9 cellular contexts compared by ENCODE assay signal in the genomic region with DNA sequence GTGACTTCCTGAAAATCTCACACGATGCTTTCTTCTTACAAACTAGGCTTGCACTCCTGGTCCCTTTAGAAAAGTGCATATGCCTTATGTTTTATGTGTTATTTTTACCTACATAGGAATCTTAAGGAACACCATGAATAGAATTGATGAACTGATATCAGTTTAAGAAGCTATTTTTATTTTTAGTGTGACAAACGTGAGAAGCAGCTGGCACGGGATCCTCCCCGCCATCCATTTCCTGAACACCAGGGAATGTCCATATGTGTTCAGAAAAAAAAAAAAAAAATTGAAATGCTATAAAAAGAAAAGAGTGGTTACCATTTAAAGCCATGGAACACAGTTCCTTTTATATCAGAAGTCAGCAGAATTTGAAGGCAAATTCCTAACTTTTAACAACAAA.
"Had no signal": no experiment of that assay in that cellular context is flagged by ENCODE, and none has a peak within 500 bp of the region (broad histone marks: within the 10 kb centered on the region; RNA-seq: fewer than 3 reads in every experiment).

No MANE protein-coding gene starts in this region.

- H3K27ac ChIP-seq: HL-60 had no signal

- ATAC-seq: GM23338, HCT116, HepG2 had no signal

- DNase-seq: H9, HFFc6, KG1 had no signal

- H3K4me2 ChIP-seq: GM23338 had no signal

- FAIRE-seq: H1, H54, HepG2 had no signal

- H3K4me3 ChIP-seq: GM23338 had no signal
